1 cellular context compared by ENCODE assay signal in genomic region chr5:134116291-134116690, GRCh38.
TF ChIP-seq lines count a peak whose summit lies in the region.

No MANE protein-coding gene starts in this region.

TF ChIP-seq in GM23338, 12 proteins besides CTCF, POLR2A, EP300 and RAD21 (continued from another document):
- no peak for TF ChIP-seq REST (IDR thresholded peaks at IDR 0.05; ENCODE audit: unreplicated experiment)
- no peak for TF ChIP-seq EZH2phosphoT487 (IDR thresholded peaks at IDR 0.05; ENCODE audit: unreplicated experiment)
- no peak for TF ChIP-seq EZH2 (IDR thresholded peaks at IDR 0.05; ENCODE audit: low read depth, unreplicated experiment)
- TF ChIP-seq, protein P1, sequence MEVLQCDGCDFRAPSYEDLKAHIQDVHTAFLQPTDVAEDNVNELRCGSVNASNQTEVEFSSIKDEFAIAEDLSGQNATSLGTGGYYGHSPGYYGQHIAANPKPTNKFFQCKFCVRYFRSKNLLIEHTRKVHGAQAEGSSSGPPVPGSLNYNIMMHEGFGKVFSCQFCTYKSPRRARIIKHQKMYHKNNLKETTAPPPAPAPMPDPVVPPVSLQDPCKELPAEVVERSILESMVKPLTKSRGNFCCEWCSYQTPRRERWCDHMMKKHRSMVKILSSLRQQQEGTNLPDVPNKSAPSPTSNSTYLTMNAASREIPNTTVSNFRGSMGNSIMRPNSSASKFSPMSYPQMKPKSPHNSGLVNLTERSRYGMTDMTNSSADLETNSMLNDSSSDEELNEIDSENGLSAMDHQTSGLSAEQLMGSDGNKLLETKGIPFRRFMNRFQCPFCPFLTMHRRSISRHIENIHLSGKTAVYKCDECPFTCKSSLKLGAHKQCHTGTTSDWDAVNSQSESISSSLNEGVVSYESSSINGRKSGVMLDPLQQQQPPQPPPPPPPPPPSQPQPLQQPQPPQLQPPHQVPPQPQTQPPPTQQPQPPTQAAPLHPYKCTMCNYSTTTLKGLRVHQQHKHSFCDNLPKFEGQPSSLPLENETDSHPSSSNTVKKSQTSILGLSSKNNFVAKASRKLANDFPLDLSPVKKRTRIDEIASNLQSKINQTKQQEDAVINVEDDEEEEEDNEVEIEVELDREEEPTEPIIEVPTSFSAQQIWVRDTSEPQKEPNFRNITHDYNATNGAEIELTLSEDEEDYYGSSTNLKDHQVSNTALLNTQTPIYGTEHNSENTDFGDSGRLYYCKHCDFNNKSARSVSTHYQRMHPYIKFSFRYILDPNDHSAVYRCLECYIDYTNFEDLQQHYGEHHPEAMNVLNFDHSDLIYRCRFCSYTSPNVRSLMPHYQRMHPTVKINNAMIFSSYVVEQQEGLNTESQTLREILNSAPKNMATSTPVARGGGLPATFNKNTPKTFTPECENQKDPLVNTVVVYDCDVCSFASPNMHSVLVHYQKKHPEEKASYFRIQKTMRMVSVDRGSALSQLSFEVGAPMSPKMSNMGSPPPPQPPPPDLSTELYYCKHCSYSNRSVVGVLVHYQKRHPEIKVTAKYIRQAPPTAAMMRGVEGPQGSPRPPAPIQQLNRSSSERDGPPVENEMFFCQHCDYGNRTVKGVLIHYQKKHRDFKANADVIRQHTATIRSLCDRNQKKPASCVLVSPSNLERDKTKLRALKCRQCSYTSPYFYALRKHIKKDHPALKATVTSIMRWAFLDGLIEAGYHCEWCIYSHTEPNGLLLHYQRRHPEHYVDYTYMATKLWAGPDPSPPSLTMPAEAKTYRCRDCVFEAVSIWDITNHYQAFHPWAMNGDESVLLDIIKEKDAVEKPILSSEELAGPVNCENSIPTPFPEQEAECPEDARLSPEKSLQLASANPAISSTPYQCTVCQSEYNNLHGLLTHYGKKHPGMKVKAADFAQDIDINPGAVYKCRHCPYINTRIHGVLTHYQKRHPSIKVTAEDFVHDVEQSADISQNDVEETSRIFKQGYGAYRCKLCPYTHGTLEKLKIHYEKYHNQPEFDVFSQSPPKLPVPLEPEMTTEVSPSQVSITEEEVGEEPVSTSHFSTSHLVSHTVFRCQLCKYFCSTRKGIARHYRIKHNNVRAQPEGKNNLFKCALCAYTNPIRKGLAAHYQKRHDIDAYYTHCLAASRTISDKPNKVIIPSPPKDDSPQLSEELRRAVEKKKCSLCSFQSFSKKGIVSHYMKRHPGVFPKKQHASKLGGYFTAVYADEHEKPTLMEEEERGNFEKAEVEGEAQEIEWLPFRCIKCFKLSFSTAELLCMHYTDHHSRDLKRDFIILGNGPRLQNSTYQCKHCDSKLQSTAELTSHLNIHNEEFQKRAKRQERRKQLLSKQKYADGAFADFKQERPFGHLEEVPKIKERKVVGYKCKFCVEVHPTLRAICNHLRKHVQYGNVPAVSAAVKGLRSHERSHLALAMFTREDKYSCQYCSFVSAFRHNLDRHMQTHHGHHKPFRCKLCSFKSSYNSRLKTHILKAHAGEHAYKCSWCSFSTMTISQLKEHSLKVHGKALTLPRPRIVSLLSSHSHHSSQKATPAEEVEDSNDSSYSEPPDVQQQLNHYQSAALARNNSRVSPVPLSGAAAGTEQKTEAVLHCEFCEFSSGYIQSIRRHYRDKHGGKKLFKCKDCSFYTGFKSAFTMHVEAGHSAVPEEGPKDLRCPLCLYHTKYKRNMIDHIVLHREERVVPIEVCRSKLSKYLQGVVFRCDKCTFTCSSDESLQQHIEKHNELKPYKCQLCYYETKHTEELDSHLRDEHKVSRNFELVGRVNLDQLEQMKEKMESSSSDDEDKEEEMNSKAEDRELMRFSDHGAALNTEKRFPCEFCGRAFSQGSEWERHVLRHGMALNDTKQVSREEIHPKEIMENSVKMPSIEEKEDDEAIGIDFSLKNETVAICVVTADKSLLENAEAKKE (CRISPR knock-in tag; IDR thresholded peaks at IDR 0.05): no peak
TF ChIP-seq in GM23338: peak in this region for 0.
